ENCODE assay signal across 1 cellular context in the genomic region with DNA sequence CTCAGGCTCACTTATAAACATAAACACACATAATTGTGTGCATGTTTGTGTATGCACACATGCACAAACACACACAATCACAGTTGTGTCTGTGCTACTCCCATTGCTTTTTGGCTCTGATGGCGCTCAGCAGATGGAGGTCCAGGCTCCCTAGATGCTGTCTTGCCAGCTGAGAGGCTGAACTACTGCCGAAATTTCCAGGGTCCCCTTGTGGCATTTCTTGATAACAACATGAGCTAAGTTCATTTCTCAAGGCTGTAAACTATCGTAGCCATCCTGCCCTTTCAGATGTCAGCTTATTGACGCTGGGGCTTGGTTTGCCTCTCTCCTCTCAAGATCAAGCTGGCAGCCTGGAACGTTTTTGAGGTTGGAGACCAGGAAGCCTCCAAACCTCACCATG.
TF ChIP-seq lines count a peak whose summit lies in the region.

No MANE protein-coding gene starts in this region.

TF ChIP-seq in HCT116, 20 proteins besides CTCF, POLR2A, EP300 and RAD21 (continued from another document):
- TF ChIP-seq, protein P1, sequence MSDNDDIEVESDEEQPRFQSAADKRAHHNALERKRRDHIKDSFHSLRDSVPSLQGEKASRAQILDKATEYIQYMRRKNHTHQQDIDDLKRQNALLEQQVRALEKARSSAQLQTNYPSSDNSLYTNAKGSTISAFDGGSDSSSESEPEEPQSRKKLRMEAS (IDR thresholded peaks at IDR 0.05) = no peak
- TF ChIP-seq, protein P2, sequence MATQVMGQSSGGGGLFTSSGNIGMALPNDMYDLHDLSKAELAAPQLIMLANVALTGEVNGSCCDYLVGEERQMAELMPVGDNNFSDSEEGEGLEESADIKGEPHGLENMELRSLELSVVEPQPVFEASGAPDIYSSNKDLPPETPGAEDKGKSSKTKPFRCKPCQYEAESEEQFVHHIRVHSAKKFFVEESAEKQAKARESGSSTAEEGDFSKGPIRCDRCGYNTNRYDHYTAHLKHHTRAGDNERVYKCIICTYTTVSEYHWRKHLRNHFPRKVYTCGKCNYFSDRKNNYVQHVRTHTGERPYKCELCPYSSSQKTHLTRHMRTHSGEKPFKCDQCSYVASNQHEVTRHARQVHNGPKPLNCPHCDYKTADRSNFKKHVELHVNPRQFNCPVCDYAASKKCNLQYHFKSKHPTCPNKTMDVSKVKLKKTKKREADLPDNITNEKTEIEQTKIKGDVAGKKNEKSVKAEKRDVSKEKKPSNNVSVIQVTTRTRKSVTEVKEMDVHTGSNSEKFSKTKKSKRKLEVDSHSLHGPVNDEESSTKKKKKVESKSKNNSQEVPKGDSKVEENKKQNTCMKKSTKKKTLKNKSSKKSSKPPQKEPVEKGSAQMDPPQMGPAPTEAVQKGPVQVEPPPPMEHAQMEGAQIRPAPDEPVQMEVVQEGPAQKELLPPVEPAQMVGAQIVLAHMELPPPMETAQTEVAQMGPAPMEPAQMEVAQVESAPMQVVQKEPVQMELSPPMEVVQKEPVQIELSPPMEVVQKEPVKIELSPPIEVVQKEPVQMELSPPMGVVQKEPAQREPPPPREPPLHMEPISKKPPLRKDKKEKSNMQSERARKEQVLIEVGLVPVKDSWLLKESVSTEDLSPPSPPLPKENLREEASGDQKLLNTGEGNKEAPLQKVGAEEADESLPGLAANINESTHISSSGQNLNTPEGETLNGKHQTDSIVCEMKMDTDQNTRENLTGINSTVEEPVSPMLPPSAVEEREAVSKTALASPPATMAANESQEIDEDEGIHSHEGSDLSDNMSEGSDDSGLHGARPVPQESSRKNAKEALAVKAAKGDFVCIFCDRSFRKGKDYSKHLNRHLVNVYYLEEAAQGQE (IDR thresholded peaks at IDR 0.05; ENCODE audit: low read depth) = no peak
- TF ChIP-seq JUND (IDR thresholded peaks at IDR 0.05) = no peak
TF ChIP-seq in HCT116: peak in this region for 0.
